ENCODE assay signal across 10 cellular contexts in genomic region chr5:80967500-80968181, GRCh38. TPM values are rescaled to one million over a fixed set of nuclear protein-coding genes. Genes with fewer than 3 reads are reported as not detected.
DNase-seq lines count a peak whose midpoint lies in the region; ATAC-seq and TF ChIP-seq lines count a peak whose summit lies in the region.
"Had no signal": no experiment of that assay in that cellular context is flagged by ENCODE, and none has a peak within 500 bp of the region (broad histone marks: within the 10 kb centered on the region; RNA-seq: fewer than 3 reads in every experiment).

No MANE protein-coding gene starts in this region.

- H3K36me3 ChIP-seq in OCI-LY7 (ENCODE audit: insufficient read depth, low read length), result no peaks in the 10 kb centered on the region

- H3K4me1 ChIP-seq in OCI-LY7 (ENCODE audit: insufficient read depth, low read length, poor library complexity, severe bottlenecking), result no peaks in the 10 kb centered on the region

- TF ChIP-seq CTCF in Calu3 (IDR thresholded peaks at IDR 0.05; ENCODE audit: unreplicated experiment) (no peak), epithelial cell of proximal tubule (conservative IDR thresholded peaks at IDR 0.05; ENCODE audit: low read depth, low read length) (no peak), coronary artery (IDR thresholded peaks at IDR 0.05) (no peak), OCI-LY7 (conservative IDR thresholded peaks at IDR 0.05; ENCODE audit: low read length) (no peak)

- POLR2A ChIA-PET in OCI-LY7 (lab: Charles Lee), result interaction anchor here (0.6 kb wide), 2 partner anchors 256 to 446 kb away, joined by 3 to 4 read pairs; no protein-coding TSS in a partner anchor

- H3K9me3 Mint-ChIP-seq in Calu3 (ENCODE audit: low read depth, unreplicated experiment), result no peaks in the 10 kb centered on the region

- no peak overlapping the region for H3K4me2 ChIP-seq in OCI-LY7 (ENCODE audit: low read length)

- H3K9me2 ChIP-seq in OCI-LY7 (ENCODE audit: insufficient read depth, low read length), result no peaks in the 10 kb centered on the region

- peak overlapping the region; percentile 98 for H3K27ac Mint-ChIP-seq in Calu3 (ENCODE audit: unreplicated experiment)

- no peaks in the 10 kb centered on the region for H4K20me1 ChIP-seq in OCI-LY7 (ENCODE audit: insufficient read depth, low read length)

- H3K27ac ChIP-seq in coronary artery, result peak overlapping the region in 1 of 2 donors; percentile 34
- H3K27ac ChIP-seq in OCI-LY7 (ENCODE audit: low read depth, low read length, poor library complexity, severe bottlenecking), result no peak overlapping the region

- H3K79me2 ChIP-seq in OCI-LY7 (ENCODE audit: insufficient read depth, low read depth, low read length), result no peaks in the 10 kb centered on the region

- DNase-seq in Calu3 (peak; percentile 77), NCI-H446 (lab: John Stamatoyannopoulos, UW) (peak; percentile 0 to 4), epithelial cell of proximal tubule (ENCODE audit: low read depth) (peak; percentile 69), pons (ENCODE audit: low spot score) (peak; percentile 69), UCSD-AML1 (lab: John Stamatoyannopoulos, UW; ENCODE audit: unreplicated experiment) (no peak), coronary artery (ENCODE audit: low spot score) (no peak), OCI-LY7 (ENCODE audit: low spot score) (no peak)
- DNase-seq: NCI-H526 had no signal

- BruUV-seq in Calu3 (replicated peaks; lab: Mats Ljungman, UMichigan), result no TSS peak
- no TSS peak for BruUV-seq in OCI-LY7 (replicated peaks; lab: Mats Ljungman, UMichigan)

- H3K4me1 Mint-ChIP-seq in Calu3 (ENCODE audit: low read depth, unreplicated experiment), result peaks cover 71% of the 10 kb centered on the region

- H3K4me3 ChIP-seq in epithelial cell of proximal tubule (ENCODE audit: low read depth, low read length) (no peak overlapping the region), coronary artery (no peak overlapping the region), OCI-LY7 (ENCODE audit: low read depth, low read length, poor library complexity, severe bottlenecking) (no peak overlapping the region)
- H3K4me3 ChIP-seq: skin epidermis had no signal

- H3K9me3 ChIP-seq in OCI-LY7 (ENCODE audit: low read length), result no peaks in the 10 kb centered on the region

- no peaks in the 10 kb centered on the region for H3K27me3 Mint-ChIP-seq in Calu3 (ENCODE audit: unreplicated experiment)

- CTCF ChIA-PET in Calu3 (lab: Charles Lee), result interaction anchor here (0.6 to 1.5 kb wide), 5 partner anchors 11 to 280 kb away, joined by 3 to 6 read pairs (median 4); no protein-coding TSS in a partner anchor
- CTCF ChIA-PET in OCI-LY7 (lab: Charles Lee; ENCODE audit: unreplicated experiment), result no interaction called here

- peak overlapping the region; percentile 66 for H3K4me3 Mint-ChIP-seq in Calu3 (ENCODE audit: low read depth, unreplicated experiment)

- intact Hi-C loops in Calu3 (cut with micrococcal nuclease; ENCODE audit: unreplicated experiment), result loop anchor here (5.0 to 10.0 kb wide), 3 partner anchors 185 to 227 kb away; no protein-coding TSS in a partner anchor
- intact Hi-C loops in OCI-LY7 (cut with micrococcal nuclease; ENCODE audit: unreplicated experiment), result no loop called here

- H3K36me3 Mint-ChIP-seq in Calu3 (ENCODE audit: insufficient read depth, unreplicated experiment), result peaks cover 8% of the 10 kb centered on the region

- ATAC-seq in GM19324 (IDR thresholded peaks at IDR 0.05; ENCODE audit: low FRiP score, unreplicated experiment), result no peak

- no peak overlapping the region for H2AFZ ChIP-seq in OCI-LY7 (ENCODE audit: low read length)

RNA-seq across cellular contexts. Expression of gene RASGRF2, which starts 7.5 kb away (rescaled TPM):
- total RNA-seq in Calu3 (2022) (26.3 and 27.7 TPM in 2 replicates), epithelial cell of proximal tubule (2.6 and 9.0 TPM in 2 replicates), OCI-LY7 (2022) (0.06 and 0.52 TPM in 2 replicates)
- total RNA-seq in OCI-LY7 (2014; rRNA removed; shearing (Covaris generic)), result 0.10 and 0.13 TPM in 2 replicates

Comparison
In these comparisons a context has a peak if more than half of its experiments do, and no peak if none do; other contexts are left out.
1. DNase-seq: peak in Calu3 (single experiment), NCI-H446 (2 of 2), epithelial cell of proximal tubule (single experiment) and pons (single experiment); none in UCSD-AML1 (single experiment), coronary artery (single experiment) and OCI-LY7 (single experiment).